ENCODE assay signal across 24 cellular contexts in genomic region chr12:130166306-130166705, GRCh38. TPM values are rescaled to one million over a fixed set of nuclear protein-coding genes. Genes with fewer than 3 reads are reported as not detected.
"Had no signal": no experiment of that assay in that cellular context is flagged by ENCODE, and none has a peak within 500 bp of the region (broad histone marks: within the 10 kb centered on the region; RNA-seq: fewer than 3 reads in every experiment).

No MANE protein-coding gene starts in this region.

- H3K27me3 ChIP-seq: vagina had no signal

- H3K4me3 ChIP-seq: colonic mucosa, esophagus muscularis mucosa, lower lobe of right lung, skin epidermis, spleen, suprapubic skin, transverse colon, vagina had no signal

- H3K9me3 ChIP-seq: colonic mucosa, esophagus muscularis mucosa, lower lobe of right lung, spleen, suprapubic skin, transverse colon, vagina had no signal

- H3K4me1 Mint-ChIP-seq: immature natural killer cell; stimulated activated memory B cell treated with anti-CD40 and anti-IgM and Interleukin-4, amounts not matched to agents 10 μg/mL and 1 μg/mL and 100 μg/mL, for 72 hours had no signal

- H3K4me3 Mint-ChIP-seq: dendritic cell treated with granulocyte-macrophage colony-stimulating factor and Interleukin-4, amounts not matched to agents 40 ng/mL and 50 ng/mL, for 4 days; immature natural killer cell; naive thymus-derived CD8-positive, alpha-beta T cell; stimulated activated memory B cell treated with anti-CD40 and anti-IgM and Interleukin-4, amounts not matched to agents 10 μg/mL and 1 μg/mL and 100 μg/mL, for 72 hours had no signal

- H3K36me3 Mint-ChIP-seq: immature natural killer cell had no signal

- H3K36me3 ChIP-seq: colonic mucosa, esophagus muscularis mucosa, lower lobe of right lung, spleen, suprapubic skin, transverse colon, vagina had no signal

- H3K9me3 Mint-ChIP-seq: dendritic cell treated with granulocyte-macrophage colony-stimulating factor and Interleukin-4, amounts not matched to agents 40 ng/mL and 50 ng/mL, for 4 days; immature natural killer cell had no signal

- DNase-seq: colonic mucosa; effector CD8-positive, alpha-beta T cell; foreskin melanocyte; hypothalamus; immature natural killer cell; left ventricle myocardium superior; lower lobe of right lung; naive thymus-derived CD8-positive, alpha-beta T cell; spleen; stimulated activated CD4-positive, alpha-beta T cell treated with anti-CD3 and anti-CD28 coated beads, Interleukin-4, amount 100 ng/mL, for 4 hours; stimulated activated naive CD8-positive, alpha-beta T cell treated with anti-CD3 and anti-CD28 coated beads, Interleukin-15, Interleukin-2, amounts not matched to agents 100 U/mL and 50 U/mL, for 24 hours; transverse colon had no signal

- H3K4me1 ChIP-seq: colonic mucosa, parathyroid adenoma had no signal

- H3K27ac ChIP-seq: colonic mucosa, esophagus muscularis mucosa, lower lobe of right lung, parathyroid adenoma, skin epidermis, spleen, suprapubic skin, transverse colon, vagina had no signal

- H3K27ac Mint-ChIP-seq: dendritic cell treated with granulocyte-macrophage colony-stimulating factor and Interleukin-4, amounts not matched to agents 40 ng/mL and 50 ng/mL, for 4 days; immature natural killer cell; naive thymus-derived CD8-positive, alpha-beta T cell; progenitor cell of endocrine pancreas; stimulated activated memory B cell treated with anti-CD40 and anti-IgM and Interleukin-4, amounts not matched to agents 10 μg/mL and 1 μg/mL and 100 μg/mL, for 72 hours had no signal

- ATAC-seq: left ventricle myocardium superior; lower lobe of right lung; naive thymus-derived CD8-positive, alpha-beta T cell; stimulated activated memory B cell treated with anti-CD40 and anti-IgM and Interleukin-4, amounts not matched to agents 10 μg/mL and 1 μg/mL and 100 μg/mL, for 72 hours; stimulated activated naive CD8-positive, alpha-beta T cell treated with anti-CD3 and anti-CD28 coated beads, Interleukin-15, Interleukin-2, amounts not matched to agents 100 U/mL and 50 U/mL, for 24 hours had no signal

RNA-seq across cellular contexts. Expression of gene FZD10, which starts 4.0 kb away (rescaled TPM):
- total RNA-seq: endothelial cell of umbilical vein; myocyte; naive thymus-derived CD8-positive, alpha-beta T cell; osteoblast had no signal
- polyA plus RNA-seq: endothelial cell of umbilical vein; immature natural killer cell; naive thymus-derived CD8-positive, alpha-beta T cell; neural cell had no signal
